In genomic region chr19:57389730-57390598, GRCh38 we compare ENCODE assay signal across 1 cellular context.
TF ChIP-seq lines count a peak whose summit lies in the region.

TSS of gene ZNF548 (plus strand) at chr19:57389854. CDS start at chr19:57390100, 246 bp downstream.

TF ChIP-seq in K562, 482 proteins besides CTCF, POLR2A, EP300 and RAD21 (continued from another document and continues in another):
- TF ChIP-seq GTF3C2 (IDR thresholded peaks at IDR 0.05; ENCODE audit: borderline replicate concordance, extremely low read depth, insufficient read length) (no peak), ZNF3 (CRISPR knock-in tag; IDR thresholded peaks at IDR 0.05) (no peak), CTCFL (IDR thresholded peaks at IDR 0.05; ENCODE audit: borderline replicate concordance, insufficient read depth, low read depth, low read length, poor library complexity, severe bottlenecking) (no peak), FOXA1 (IDR thresholded peaks at IDR 0.05; ENCODE audit: borderline replicate concordance) (no peak), ID3 (CRISPR knock-in tag; IDR thresholded peaks at IDR 0.05) (no peak), ID3 (tag; IDR thresholded peaks at IDR 0.05) (no peak), C11orf30 (IDR thresholded peaks at IDR 0.05; ENCODE audit: low read depth) (no peak), CEBPG (CRISPR knock-in tag; IDR thresholded peaks at IDR 0.05) (peak; percentile 71), CEBPG (tag; conservative IDR thresholded peaks at IDR 0.05 in 1 of 2, IDR thresholded peaks at IDR 0.05 in 1 of 2) (peak; percentile 68 to 73), NR4A1 (CRISPR knock-in tag; IDR thresholded peaks at IDR 0.05) (no peak), NR4A1 (tag; IDR thresholded peaks at IDR 0.05) (no peak), HDAC6 (IDR thresholded peaks at IDR 0.05; ENCODE audit: low read depth, low read length) (no peak), ATF3 (IDR thresholded peaks at IDR 0.05) (peak; percentile 95), ATF3 (CRISPR knock-in tag; conservative IDR thresholded peaks at IDR 0.05) (no peak), ZNF146 (CRISPR knock-in tag; IDR thresholded peaks at IDR 0.05; ENCODE audit: unreplicated experiment) (no peak), ZNF740 (CRISPR knock-in tag; IDR thresholded peaks at IDR 0.05) (no peak), ZNF740 (tag; IDR thresholded peaks at IDR 0.05) (no peak), NEUROD1 (IDR thresholded peaks at IDR 0.05; ENCODE audit: borderline replicate concordance, low read depth, low read length, partially characterized antibody) (no peak), KHSRP (IDR thresholded peaks at IDR 0.05) (0 out of 2 replicates have a peak, but pooled peaks have one; percentile 41), THRA (IDR thresholded peaks at IDR 0.05) (no peak), EGR1 (conservative IDR thresholded peaks at IDR 0.05) (peak; percentile 67), RFX5 (IDR thresholded peaks at IDR 0.05; ENCODE audit: low read depth, low read length) (no peak), MTA2 (IDR thresholded peaks at IDR 0.05; ENCODE audit: low read depth) (no peak), TFAP4 (CRISPR knock-in tag; IDR thresholded peaks at IDR 0.05; ENCODE audit: borderline replicate concordance) (peak; percentile 75; the same call in 1 of the 2 replicates), MYC (IDR thresholded peaks at IDR 0.05; ENCODE audit: low read depth, low read length) (no peak), MYC (CRISPR knock-in tag; IDR thresholded peaks at IDR 0.05; ENCODE audit: borderline replicate concordance, low read depth) (no peak), SRSF7 (optimal IDR thresholded peaks at IDR 0.05; ENCODE audit: low read depth, low read length) (no peak), NR3C1 (CRISPR knock-in tag; IDR thresholded peaks at IDR 0.05) (no peak), RAD51 (IDR thresholded peaks at IDR 0.05; ENCODE audit: borderline replicate concordance, low read depth) (peak; percentile 75), ZNF561 (CRISPR knock-in tag; conservative IDR thresholded peaks at IDR 0.05) (no peak), SRSF3 (IDR thresholded peaks at IDR 0.05; ENCODE audit: insufficient read depth, low read length) (no peak), ZNF551 (CRISPR knock-in tag; IDR thresholded peaks at IDR 0.05) (no peak), GABPB1 (CRISPR knock-in tag; IDR thresholded peaks at IDR 0.05) (peak; percentile 96), SOX6 (IDR thresholded peaks at IDR 0.05) (peak; percentile 33; the same call in 1 of the 2 replicates), JUN (IDR thresholded peaks at IDR 0.05; ENCODE audit: borderline replicate concordance, low read depth, low read length) (peak; percentile 54), JUN (CRISPR knock-in tag; IDR thresholded peaks at IDR 0.05; ENCODE audit: borderline replicate concordance) (no peak), SIX5 (IDR thresholded peaks at IDR 0.05; ENCODE audit: borderline replicate concordance in 1 of 2, insufficient read depth in 1 of 2, low read depth in 1 of 2, low read length in 2 of 2) (peak; percentile 64 to 65), MECOM (CRISPR knock-in tag; IDR thresholded peaks at IDR 0.05) (no peak), PHF21A (IDR thresholded peaks at IDR 0.05; ENCODE audit: borderline replicate concordance, low read depth) (no peak), SAFB2 (IDR thresholded peaks at IDR 0.05; ENCODE audit: borderline replicate concordance, low read depth, low read length, severe bottlenecking) (no peak), ELF4 (CRISPR knock-in tag; IDR thresholded peaks at IDR 0.05) (no peak), MED1 (CRISPR knock-in tag; IDR thresholded peaks at IDR 0.05; ENCODE audit: borderline replicate concordance) (no peak), MCM5 (IDR thresholded peaks at IDR 0.05; ENCODE audit: low read depth) (no peak), ZNF512 (tag; IDR thresholded peaks at IDR 0.05) (no peak), CREM (IDR thresholded peaks at IDR 0.05; ENCODE audit: low read depth) (peak; percentile 98), TSHZ1 (CRISPR knock-in tag; IDR thresholded peaks at IDR 0.05) (no peak), TAF9B (IDR thresholded peaks at IDR 0.05; ENCODE audit: partially characterized antibody) (no peak), ZNF124 (CRISPR knock-in tag; IDR thresholded peaks at IDR 0.05) (no peak), BCOR (IDR thresholded peaks at IDR 0.05) (no peak), ZNF165 (CRISPR knock-in tag; IDR thresholded peaks at IDR 0.05; ENCODE audit: borderline replicate concordance) (no peak)
